Comparison of ENCODE assay signal across 27 cellular contexts in the genomic region with DNA sequence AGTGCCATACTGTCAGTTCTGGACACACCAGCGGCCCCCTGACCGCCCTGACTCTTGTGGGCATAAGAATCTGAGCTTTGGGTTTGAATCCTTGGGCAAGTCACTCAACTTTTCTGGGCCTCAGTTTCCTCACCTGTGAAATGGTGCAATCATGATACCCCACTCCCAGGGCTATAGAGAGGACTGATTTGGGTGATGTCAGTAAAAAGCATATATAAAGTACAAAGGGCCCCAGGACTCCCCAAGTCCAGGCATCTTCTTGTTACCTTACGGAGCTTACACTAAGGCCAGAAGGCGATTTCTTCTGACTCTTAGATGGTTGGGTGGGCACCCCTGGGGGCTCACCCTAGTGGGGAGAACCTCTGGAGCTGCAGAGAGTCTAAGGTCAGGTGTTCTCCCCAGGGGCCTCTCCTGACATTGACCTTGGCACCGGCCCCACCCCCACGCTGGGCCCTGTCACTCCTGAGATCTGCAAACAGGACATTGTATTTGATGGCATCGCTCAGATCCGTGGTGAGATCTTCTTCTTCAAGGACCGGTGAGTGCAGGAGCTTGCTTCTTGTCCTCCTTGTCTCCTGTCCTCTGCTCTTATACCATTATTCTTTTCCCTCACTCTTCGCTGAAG. TPM values are rescaled to one million over a fixed set of nuclear protein-coding genes. Genes with fewer than 3 reads are reported as not detected.
DNase-seq lines count a peak whose midpoint lies in the region; ATAC-seq and TF ChIP-seq lines count a peak whose summit lies in the region.
"Had no signal": no experiment of that assay in that cellular context is flagged by ENCODE, and none has a peak within 500 bp of the region (broad histone marks: within the 10 kb centered on the region; RNA-seq: fewer than 3 reads in every experiment).

No MANE protein-coding gene starts in this region.

- ATAC-seq in left ventricle myocardium superior (no peak), upper lobe of left lung (ENCODE audit: low FRiP score in 2 of 2) (no peak)
- ATAC-seq: GM12878, GM23338, Right ventricle myocardium inferior had no signal

- H3K36me3 ChIP-seq in right atrium auricular region (peaks cover 35% of the 10 kb centered on the region), upper lobe of left lung (peaks cover 0 to 30% (median under 1%) of the 10 kb centered on the region in 4 donors)

- H3K27ac ChIP-seq in right atrium auricular region = no peak overlapping the region
- H3K27ac ChIP-seq in upper lobe of left lung = no peak overlapping the region
- H3K27ac ChIP-seq: HL-60, KMS-11, PC-9, SJCRH30 had no signal

- WGBS in lower leg skin, 2 donors = 84 to 91% methylated on average over 10 of the region's 10 CpGs
- 84 to 87% methylated on average over 10 of the region's 10 CpGs for WGBS in upper lobe of left lung, 2 donors

- H3K4me3 ChIP-seq in right atrium auricular region = no peak overlapping the region
- H3K4me3 ChIP-seq in lower leg skin (ENCODE audit: low read depth, poor library complexity, severe bottlenecking) = no peak overlapping the region
- no peak overlapping the region for H3K4me3 ChIP-seq in upper lobe of left lung
- H3K4me3 ChIP-seq: GM12878, GM23338, PC-9, SJCRH30 had no signal

- TF ChIP-seq EP300 in upper lobe of left lung (IDR thresholded peaks at IDR 0.05) = no peak

- intact Hi-C loops in left ventricle myocardium superior (cut with micrococcal nuclease) (no loop called here), lower leg skin (cut with DNase I; ENCODE audit: low total_unique reads) (no loop called here)

- H3K4me1 ChIP-seq in right atrium auricular region = no peaks in the 10 kb centered on the region
- H3K4me1 ChIP-seq in upper lobe of left lung = peaks cover 0 to 14% (median 3%) of the 10 kb centered on the region in 4 donors

- no peak for TF ChIP-seq CTCF in right atrium auricular region (IDR thresholded peaks at IDR 0.05)
- TF ChIP-seq CTCF in lower leg skin (IDR thresholded peaks at IDR 0.05) = no peak
- no peak for TF ChIP-seq CTCF in upper lobe of left lung (IDR thresholded peaks at IDR 0.05)

- no peaks in the 10 kb centered on the region for H3K27me3 ChIP-seq in right atrium auricular region
- no peaks in the 10 kb centered on the region for H3K27me3 ChIP-seq in upper lobe of left lung
- H3K27me3 ChIP-seq: BE2C, SJCRH30 had no signal

- TF ChIP-seq POLR2A in lower leg skin (IDR thresholded peaks at IDR 0.05) (no peak), upper lobe of left lung (IDR thresholded peaks at IDR 0.05) (no peak)

- H3K9me3 ChIP-seq in right atrium auricular region = no peaks in the 10 kb centered on the region
- no peaks in the 10 kb centered on the region for H3K9me3 ChIP-seq in upper lobe of left lung
- H3K9me3 ChIP-seq: BE2C, SJCRH30 had no signal

- peak; percentile 55 for DNase-seq in right atrium auricular region (ENCODE audit: low spot score)
- no peak for DNase-seq in left ventricle myocardium superior
- peak; percentile 13 to 83 for DNase-seq in lower leg skin (ENCODE audit: low spot score in 2 of 2)
- peak; percentile 8 for DNase-seq in stimulated activated CD8-positive, alpha-beta memory T cell treated with anti-CD3 and anti-CD28 coated beads, Interleukin-4, amount 100 ng/mL, for 48 hours
- no peak for DNase-seq in NCI-H748 treated with DMSO at 0.1 percent for 48 hours (lab: John Stamatoyannopoulos, UW)
- DNase-seq in upper lobe of left lung = no peak
- DNase-seq in HK-2 (ENCODE audit: unreplicated experiment) = no peak
- DNase-seq: 8988T; ACHN; BE2C; CD8-positive, alpha-beta memory T cell; DMS 273 treated with DMSO at 0.1 percent for 48 hours; DMS79; EL; GDM1; H9; MM.1S; NCI-H2029 treated with DMSO at 0.1 percent for 48 hours; NCI-H446 treated with DMSO at 0.1 percent for 48 hours; NCI-H526; PC-9; SJCRH30 had no signal

RNA-seq across cellular contexts. Expression of a gene that starts 13.9 kb away (rescaled TPM):
- total RNA-seq in right atrium auricular region (100 to 1,000 TPM; 131 to 136 TPM), left ventricle myocardium superior (88.7 TPM), lower leg skin (100 to 1,000 TPM; 152 to 516 (median 223) TPM), upper lobe of left lung (100 to 1,000 TPM in 4 of 6 donors, 10 to 100 TPM in 2; 45.7 to 265 (median 143) TPM)
- total RNA-seq: CD8-positive, alpha-beta memory T cell had no signal

RNA-seq across cellular contexts. Expression of a gene that starts 16.0 kb away (rescaled TPM):
- total RNA-seq in right atrium auricular region = 1 to 10 TPM; 5.0 to 9.9 TPM
- total RNA-seq in left ventricle myocardium superior = 8.3 TPM
- total RNA-seq in lower leg skin = 10 to 100 TPM; 16.9 to 36.9 (median 25.4) TPM
- 10 to 100 TPM; 14.4 to 33.9 (median 26.9) TPM for total RNA-seq in upper lobe of left lung
- total RNA-seq: GM12878 had no signal

Comparison
In these comparisons a context has a peak if more than half of its experiments do, and no peak if none do; other contexts are left out.
1. DNase-seq: peak in right atrium auricular region (single experiment), lower leg skin (2 of 2) and stimulated activated CD8-positive, alpha-beta memory T cell treated with anti-CD3 and anti-CD28 coated beads, Interleukin-4, amount 100 ng/mL, for 48 hours (single experiment); none in left ventricle myocardium superior (single experiment), NCI-H748 treated with DMSO at 0.1 percent for 48 hours (single experiment), upper lobe of left lung (0 of 2) and HK-2 (single experiment).